Comparison of ENCODE assay signal across 8 cellular contexts in the genomic region with DNA sequence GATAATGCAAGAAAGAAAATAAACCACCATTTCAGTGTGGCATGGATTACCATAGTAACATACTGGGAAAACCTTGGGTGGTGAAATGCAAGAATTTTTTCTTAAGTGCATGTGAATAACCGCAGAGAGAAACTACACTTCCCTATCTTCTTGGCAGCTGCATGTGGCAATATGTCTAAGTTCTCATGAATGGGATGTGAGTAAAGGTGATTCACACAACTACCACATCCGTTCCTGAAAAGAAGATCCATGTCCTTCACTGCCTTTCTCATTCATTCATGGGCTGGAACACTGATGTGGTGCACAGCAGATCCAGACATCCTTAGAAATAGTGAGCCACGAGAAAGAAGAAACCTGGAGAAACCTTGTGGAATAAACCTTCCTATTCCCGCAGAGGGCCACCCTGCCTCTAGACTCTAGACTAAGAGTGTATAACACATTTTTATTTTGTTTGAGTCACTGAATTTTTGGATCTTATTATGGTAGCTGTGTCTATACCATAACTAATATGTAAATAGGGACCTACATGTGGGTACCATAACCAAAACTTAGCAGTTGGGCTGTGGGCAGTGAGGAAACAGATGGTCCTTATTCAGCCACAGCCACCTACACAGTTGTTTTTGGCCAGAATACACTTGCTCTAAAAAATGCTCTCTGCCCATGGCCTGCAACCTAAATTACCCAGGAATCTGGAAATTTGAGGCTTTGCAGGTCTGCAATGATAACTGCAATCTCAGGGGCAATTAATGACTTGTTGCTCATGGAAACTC.
DNase-seq lines count a peak whose midpoint lies in the region; ATAC-seq, FAIRE-seq and TF ChIP-seq lines count a peak whose summit lies in the region.

No MANE protein-coding gene starts in this region.

- ATAC-seq in HG02973 (IDR thresholded peaks at IDR 0.05; ENCODE audit: unreplicated experiment) (peak; percentile 69), GM21528 (IDR thresholded peaks at IDR 0.05; ENCODE audit: low FRiP score, unreplicated experiment) (no peak)

- DNase-seq in EH (ENCODE audit: low read depth) (peak; percentile 90), RCC 7860 (ENCODE audit: low spot score) (peak; percentile 72), fibroblast of villous mesenchyme (ENCODE audit: low read depth) (peak; percentile 58), T-helper 1 cell (no peak), NCI-H1417 treated with DMSO at 0.1 percent for 48 hours (lab: John Stamatoyannopoulos, UW) (no peak)
- DNase-seq in stimulated activated CD4-positive, alpha-beta T cell treated with anti-CD3 and anti-CD28 coated beads, Interleukin-15, amount 100 ng/mL, for 24 hours: no peak

- TF ChIP-seq CTCF in fibroblast of villous mesenchyme (IDR thresholded peaks at IDR 0.05; ENCODE audit: insufficient read depth, low read depth, low read length): no peak

- no peak overlapping the region for H3K4me3 ChIP-seq in fibroblast of villous mesenchyme (ENCODE audit: low read depth, low read length)

- peak; percentile 63 for FAIRE-seq in RCC 7860 (lab: Jason Lieb, UNC)

Comparison
In these comparisons a context has a peak if more than half of its experiments do, and no peak if none do; other contexts are left out.
1. DNase-seq: peak in EH (single experiment), RCC 7860 (single experiment) and fibroblast of villous mesenchyme (single experiment); none in T-helper 1 cell (0 of 5), stimulated activated CD4-positive, alpha-beta T cell treated with anti-CD3 and anti-CD28 coated beads, Interleukin-15, amount 100 ng/mL, for 24 hours (single experiment) and NCI-H1417 treated with DMSO at 0.1 percent for 48 hours (single experiment).